In the genomic region with DNA sequence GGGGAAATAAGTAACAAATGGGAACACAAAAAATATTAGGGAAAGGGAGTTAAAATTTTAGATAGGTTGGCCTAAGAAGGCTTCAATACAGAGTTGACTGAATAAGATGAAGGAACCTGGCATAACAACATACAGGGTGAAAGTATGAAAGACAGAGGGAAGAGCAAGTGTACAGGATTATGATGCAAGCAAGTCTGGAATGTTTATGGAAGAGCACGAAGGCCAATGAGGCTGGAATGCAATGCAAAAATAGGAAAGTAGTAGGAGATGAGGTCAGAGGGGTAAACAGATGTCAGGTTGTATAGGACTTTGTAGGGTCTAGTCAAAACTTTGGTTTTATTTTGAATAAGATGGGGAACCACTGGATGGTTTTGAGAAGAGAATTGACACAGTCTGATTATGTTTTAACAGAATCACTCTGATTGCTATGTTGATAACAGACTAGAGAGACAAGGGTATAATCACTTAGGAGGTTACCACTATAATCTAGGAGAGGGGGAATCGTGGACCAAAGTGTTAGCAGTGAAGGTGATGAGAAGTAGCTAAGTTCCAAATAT, we compare ENCODE assay signal across 1 cellular context.
TF ChIP-seq lines count a peak whose summit lies in the region.

No MANE protein-coding gene starts in this region.

TF ChIP-seq in HEK293, 187 proteins besides CTCF, POLR2A, EP300 and RAD21 (continued from another document):
- TF ChIP-seq ZNF600 (tag by site-specific recombination; IDR thresholded peaks at IDR 0.05) (peak; percentile 62; the same call in 1 of the 2 replicates), ZEB2 (tag by site-specific recombination; IDR thresholded peaks at IDR 0.05) (no peak), PRDM1 (tag by site-specific recombination; IDR thresholded peaks at IDR 0.05) (peak; percentile 84), ZNF423 (tag by site-specific recombination; IDR thresholded peaks at IDR 0.05) (no peak)
- TF ChIP-seq, protein P1, sequence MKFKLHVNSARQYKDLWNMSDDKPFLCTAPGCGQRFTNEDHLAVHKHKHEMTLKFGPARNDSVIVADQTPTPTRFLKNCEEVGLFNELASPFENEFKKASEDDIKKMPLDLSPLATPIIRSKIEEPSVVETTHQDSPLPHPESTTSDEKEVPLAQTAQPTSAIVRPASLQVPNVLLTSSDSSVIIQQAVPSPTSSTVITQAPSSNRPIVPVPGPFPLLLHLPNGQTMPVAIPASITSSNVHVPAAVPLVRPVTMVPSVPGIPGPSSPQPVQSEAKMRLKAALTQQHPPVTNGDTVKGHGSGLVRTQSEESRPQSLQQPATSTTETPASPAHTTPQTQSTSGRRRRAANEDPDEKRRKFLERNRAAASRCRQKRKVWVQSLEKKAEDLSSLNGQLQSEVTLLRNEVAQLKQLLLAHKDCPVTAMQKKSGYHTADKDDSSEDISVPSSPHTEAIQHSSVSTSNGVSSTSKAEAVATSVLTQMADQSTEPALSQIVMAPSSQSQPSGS (tag by site-specific recombination; IDR thresholded peaks at IDR 0.05; ENCODE audit: low read depth), result peak; percentile 36; the same call in 1 of the 2 replicates
TF ChIP-seq in HEK293: peak in this region for 6.
